25 cellular contexts compared by ENCODE assay signal in genomic region chr21:45525910-45526306, GRCh38. TPM values are rescaled to one million over a fixed set of nuclear protein-coding genes. Genes with fewer than 3 reads are reported as not detected.
DNase-seq lines count a peak whose midpoint lies in the region; ATAC-seq, FAIRE-seq and TF ChIP-seq lines count a peak whose summit lies in the region.
"Had no signal": no experiment of that assay in that cellular context is flagged by ENCODE, and none has a peak within 500 bp of the region (broad histone marks: within the 10 kb centered on the region; RNA-seq: fewer than 3 reads in every experiment).

No MANE protein-coding gene starts in this region.

- H3K4ac ChIP-seq in trophoblast cell (ENCODE audit: low read depth, low read length): no peak overlapping the region

- no peak overlapping the region for H3K23ac ChIP-seq in trophoblast cell (ENCODE audit: low read length)

- peaks cover 13% of the 10 kb centered on the region for H3K9me3 ChIP-seq in trophoblast cell (ENCODE audit: insufficient read depth, low read depth, low read length)

- ATAC-seq in natural killer cell treated with Interleukin-12 subunit alpha and Interleukin-12 subunit beta and Interleukin-15 and Interleukin-18, amount 100 ng/mL, for 72 hours: no peak
- ATAC-seq in natural killer cell (no peak), HG03196 (IDR thresholded peaks at IDR 0.05; ENCODE audit: unreplicated experiment) (no peak), GM18520 (IDR thresholded peaks at IDR 0.05; ENCODE audit: unreplicated experiment) (no peak)
- ATAC-seq in activated CD8-positive, alpha-beta T cell treated with anti-CD3 and anti-CD28 coated beads for 36 hours: no peak
- ATAC-seq: stimulated activated naive B cell treated with anti-CD40 and anti-IgM and Interleukin-4, amounts not matched to agents 10 μg/mL and 1 μg/mL and 100 μg/mL, for 72 hours had no signal

- H3K79me1 ChIP-seq in trophoblast cell (ENCODE audit: low read length): peaks cover 1% of the 10 kb centered on the region

- H2BK5ac ChIP-seq in trophoblast cell (ENCODE audit: low read depth, low read length, poor library complexity): no peak overlapping the region

- POLR2A ChIA-PET in activated CD8-positive, alpha-beta T cell treated with anti-CD3 and anti-CD28 coated beads for 36 hours (lab: Charles Lee): interaction anchor here (0.6 to 1.4 kb wide), 3 partner anchors 13 to 34 kb away, joined by 3 to 4 read pairs (median 3); no protein-coding TSS in a partner anchor

- H2BK12ac ChIP-seq in trophoblast cell (ENCODE audit: low read length): no peak overlapping the region

- no peaks in the 10 kb centered on the region for H3K27me3 ChIP-seq in trophoblast cell (ENCODE audit: insufficient read depth, low read length)
- H3K27me3 ChIP-seq: BLaER1 had no signal

- H3K14ac ChIP-seq in trophoblast cell (ENCODE audit: low read length): no peak overlapping the region

- H4K8ac ChIP-seq in trophoblast cell (ENCODE audit: low read depth, low read length): no peak overlapping the region

- no peak overlapping the region for H3K4me3 ChIP-seq in trophoblast cell (ENCODE audit: low read depth, low read length)
- H3K4me3 ChIP-seq: BLaER1 had no signal

- peak overlapping the region; percentile 4 for H3K27ac ChIP-seq in trophoblast cell (ENCODE audit: low read depth, low read length)
- H3K27ac ChIP-seq: BLaER1, parathyroid adenoma had no signal

- H4K12ac ChIP-seq in trophoblast cell (ENCODE audit: low read depth, low read length): no peak overlapping the region

- no peak overlapping the region for H3K18ac ChIP-seq in trophoblast cell (ENCODE audit: low read length)

- no peak for FAIRE-seq in frontal cortex (lab: Jason Lieb, UNC)

- no peak overlapping the region for H4K91ac ChIP-seq in trophoblast cell (ENCODE audit: low read depth, low read length)

- H3K4me3 Mint-ChIP-seq in natural killer cell treated with Interleukin-12 subunit alpha and Interleukin-12 subunit beta and Interleukin-15 and Interleukin-18, amount 100 ng/mL, for 72 hours: no peak overlapping the region
- no peak overlapping the region for H3K4me3 Mint-ChIP-seq in natural killer cell
- H3K4me3 Mint-ChIP-seq in activated CD8-positive, alpha-beta T cell treated with anti-CD3 and anti-CD28 coated beads for 36 hours: no peak overlapping the region
- H3K4me3 Mint-ChIP-seq: activated naive CD8-positive, alpha-beta T cell; memory B cell; naive B cell; stimulated activated naive B cell treated with anti-CD40 and anti-IgM and Interleukin-4, amounts not matched to agents 10 μg/mL and 1 μg/mL and 100 μg/mL, for 72 hours had no signal

- no peak overlapping the region for H2AK5ac ChIP-seq in trophoblast cell (ENCODE audit: low read length)

- H3K27ac Mint-ChIP-seq in natural killer cell treated with Interleukin-12 subunit alpha and Interleukin-12 subunit beta and Interleukin-15 and Interleukin-18, amount 100 ng/mL, for 72 hours: no peak overlapping the region
- no peak overlapping the region for H3K27ac Mint-ChIP-seq in natural killer cell
- no peak overlapping the region for H3K27ac Mint-ChIP-seq in activated CD8-positive, alpha-beta T cell treated with anti-CD3 and anti-CD28 coated beads for 36 hours
- H3K27ac Mint-ChIP-seq: activated naive CD8-positive, alpha-beta T cell; memory B cell; stimulated activated naive B cell treated with anti-CD40 and anti-IgM and Interleukin-4, amounts not matched to agents 10 μg/mL and 1 μg/mL and 100 μg/mL, for 72 hours had no signal

- no peaks in the 10 kb centered on the region for H3K4me1 Mint-ChIP-seq in natural killer cell treated with Interleukin-12 subunit alpha and Interleukin-12 subunit beta and Interleukin-15 and Interleukin-18, amount 100 ng/mL, for 72 hours (ENCODE audit: low read depth in 2 of 2)
- no peaks in the 10 kb centered on the region for H3K4me1 Mint-ChIP-seq in natural killer cell
- no peaks in the 10 kb centered on the region for H3K4me1 Mint-ChIP-seq in activated CD8-positive, alpha-beta T cell treated with anti-CD3 and anti-CD28 coated beads for 36 hours (ENCODE audit: low read depth)
- H3K4me1 Mint-ChIP-seq: naive B cell had no signal

- peaks cover 41 to 43% of the 10 kb centered on the region in 2 experiments for H3K36me3 ChIP-seq in trophoblast cell (ENCODE audit: control insufficient read depth in 1 of 2, insufficient read depth in 2 of 2, low read length in 2 of 2)

- H3K4me1 ChIP-seq in trophoblast cell (ENCODE audit: control insufficient read depth in 1 of 2, insufficient read depth in 2 of 2, low read length in 2 of 2): no peaks in the 10 kb centered on the region
- H3K4me1 ChIP-seq: BLaER1, Caco-2 had no signal

- H3K79me2 ChIP-seq in trophoblast cell (ENCODE audit: control insufficient read depth, insufficient read depth, low read length, poor library complexity): no peaks in the 10 kb centered on the region
- H3K79me2 ChIP-seq: parathyroid adenoma had no signal

- intact Hi-C loops in natural killer cell (cut with micrococcal nuclease): no loop called here
- intact Hi-C loops in activated CD8-positive, alpha-beta T cell treated with anti-CD3 and anti-CD28 coated beads for 36 hours (cut with micrococcal nuclease): no loop called here

- no peak for TF ChIP-seq CTCF in natural killer cell (IDR thresholded peaks at IDR 0.05)
- TF ChIP-seq CTCF in activated CD8-positive, alpha-beta T cell treated with anti-CD3 and anti-CD28 coated beads for 36 hours (IDR thresholded peaks at IDR 0.05): no peak

- CTCF ChIA-PET in activated CD8-positive, alpha-beta T cell treated with anti-CD3 and anti-CD28 coated beads for 36 hours (lab: Charles Lee): no interaction called here

- no peak overlapping the region for H3K4me2 ChIP-seq in trophoblast cell (ENCODE audit: low read length)
- H3K4me2 ChIP-seq: BLaER1 had no signal

- H3K27me3 Mint-ChIP-seq in natural killer cell treated with Interleukin-12 subunit alpha and Interleukin-12 subunit beta and Interleukin-15 and Interleukin-18, amount 100 ng/mL, for 72 hours: no peaks in the 10 kb centered on the region
- no peaks in the 10 kb centered on the region for H3K27me3 Mint-ChIP-seq in natural killer cell (ENCODE audit: low read depth in 2 of 2)
- no peaks in the 10 kb centered on the region for H3K27me3 Mint-ChIP-seq in activated CD8-positive, alpha-beta T cell treated with anti-CD3 and anti-CD28 coated beads for 36 hours
- H3K27me3 Mint-ChIP-seq: activated naive CD8-positive, alpha-beta T cell; memory B cell; naive B cell; stimulated activated naive B cell treated with anti-CD40 and anti-IgM and Interleukin-4, amounts not matched to agents 10 μg/mL and 1 μg/mL and 100 μg/mL, for 72 hours had no signal

- DNase-seq in natural killer cell treated with Interleukin-12 subunit alpha and Interleukin-12 subunit beta and Interleukin-15 and Interleukin-18, amount 100 ng/mL, for 72 hours (ENCODE audit: low spot score): peak; percentile 29
- DNase-seq in natural killer cell: no peak
- peak; percentile 37 for DNase-seq in islet precursor cell
- no peak for DNase-seq in trophoblast cell
- DNase-seq in frontal cortex (ENCODE audit: low spot score in 2 of 2): no peak
- DNase-seq in activated CD8-positive, alpha-beta T cell treated with anti-CD3 and anti-CD28 coated beads for 36 hours: no peak
- DNase-seq: effector CD4-positive, alpha-beta T cell; foreskin melanocyte; H7; hippocampal formation; naive B cell; NCI-H1092 treated with DMSO at 0.1 percent for 48 hours; NCI-H1930; NCI-H2227 treated with DMSO at 0.1 percent for 48 hours; NCI-H748 treated with DMSO at 0.1 percent for 48 hours; stimulated activated CD4-positive, alpha-beta T cell treated with anti-CD3 and anti-CD28 coated beads, Interleukin-1b, Interleukin-23, amount 100 ng/mL, for 48 hours; stimulated activated naive B cell treated with anti-CD40 and anti-IgM and Interleukin-4, amounts not matched to agents 10 μg/mL and 1 μg/mL and 100 μg/mL, for 72 hours; SW 1271 had no signal

- H2AFZ ChIP-seq in trophoblast cell (ENCODE audit: insufficient read depth, low read length, poor library complexity): no peak overlapping the region

- no peaks in the 10 kb centered on the region for H3K9me3 Mint-ChIP-seq in natural killer cell treated with Interleukin-12 subunit alpha and Interleukin-12 subunit beta and Interleukin-15 and Interleukin-18, amount 100 ng/mL, for 72 hours
- no peaks in the 10 kb centered on the region for H3K9me3 Mint-ChIP-seq in natural killer cell
- peaks cover 11% of the 10 kb centered on the region for H3K9me3 Mint-ChIP-seq in activated CD8-positive, alpha-beta T cell treated with anti-CD3 and anti-CD28 coated beads for 36 hours

- no CpG with 5 or more reads among the region's 11 CpGs for WGBS in trophoblast cell (ENCODE audit: extremely low coverage, insufficient coverage, insufficient read length)

- no peak overlapping the region for H2BK120ac ChIP-seq in trophoblast cell (ENCODE audit: insufficient read depth, low read length, poor library complexity)

- no peak overlapping the region for H3K9ac ChIP-seq in trophoblast cell (ENCODE audit: low read length)
- H3K9ac ChIP-seq: BLaER1, parathyroid adenoma had no signal

- H3K36me3 Mint-ChIP-seq in natural killer cell treated with Interleukin-12 subunit alpha and Interleukin-12 subunit beta and Interleukin-15 and Interleukin-18, amount 100 ng/mL, for 72 hours: peaks cover 12% of the 10 kb centered on the region
- H3K36me3 Mint-ChIP-seq in natural killer cell: no peaks in the 10 kb centered on the region
- H3K36me3 Mint-ChIP-seq in activated CD8-positive, alpha-beta T cell treated with anti-CD3 and anti-CD28 coated beads for 36 hours (ENCODE audit: low read depth): peaks cover 43% of the 10 kb centered on the region

RNA-seq across cellular contexts. Expression of gene SLC19A1, which starts 16.3 kb away (rescaled TPM):
- 100 to 1,000 TPM in 1 of 2 donors, 10 to 100 TPM in 1; 23.3 to 110 TPM for total RNA-seq in natural killer cell treated with Interleukin-12 subunit alpha and Interleukin-12 subunit beta and Interleukin-15 and Interleukin-18, amount 100 ng/mL, for 72 hours
- total RNA-seq in natural killer cell: 1 to 10 TPM; 2.5 to 9.0 (median 4.9) TPM
- polyA plus RNA-seq in trophoblast cell (2013): 124 and 145 TPM in 2 replicates
- total RNA-seq in frontal cortex: 9.0 TPM
- 10 to 100 TPM; 40.1 to 46.1 TPM for total RNA-seq in activated CD8-positive, alpha-beta T cell treated with anti-CD3 and anti-CD28 coated beads for 36 hours

Comparison
In these comparisons a context has a peak if more than half of its experiments do, and no peak if none do; other contexts are left out.
1. DNase-seq: peak in natural killer cell treated with Interleukin-12 subunit alpha and Interleukin-12 subunit beta and Interleukin-15 and Interleukin-18, amount 100 ng/mL, for 72 hours (single experiment) and islet precursor cell (single experiment); none in natural killer cell (single experiment), trophoblast cell (0 of 2), frontal cortex (0 of 2) and activated CD8-positive, alpha-beta T cell treated with anti-CD3 and anti-CD28 coated beads for 36 hours (single experiment).